Comparison of ENCODE assay signal across 21 cellular contexts in genomic region chrX:2387614-2388239, GRCh38.
DNase-seq lines count a peak whose midpoint lies in the region; ATAC-seq and TF ChIP-seq lines count a peak whose summit lies in the region.
"Had no signal": no experiment of that assay in that cellular context is flagged by ENCODE, and none has a peak within 500 bp of the region (broad histone marks: within the 10 kb centered on the region; RNA-seq: fewer than 3 reads in every experiment).

No MANE protein-coding gene starts in this region.

- H4K20me1 ChIP-seq in fibroblast of lung (ENCODE audit: control insufficient read depth, extremely low read depth, insufficient read depth, low read length): no peaks in the 10 kb centered on the region

- TF ChIP-seq CTCF in fibroblast of lung (conservative IDR thresholded peaks at IDR 0.05 in 1 of 2, IDR thresholded peaks at IDR 0.05 in 1 of 2; ENCODE audit: low read depth in 1 of 2, low read length in 2 of 2): no peak
- TF ChIP-seq CTCF in psoas muscle (IDR thresholded peaks at IDR 0.05): no peak

- no peak overlapping the region for H2AFZ ChIP-seq in fibroblast of lung (ENCODE audit: low read length)

- no peaks in the 10 kb centered on the region for H3K79me2 ChIP-seq in fibroblast of lung (ENCODE audit: control insufficient read depth, insufficient read depth, low read length)

- DNase-seq in EH (ENCODE audit: low read depth) (peak; percentile 50), NCI-H226 (peak; percentile 29), fibroblast of lung (ENCODE audit: low read depth in 2 of 2) (peak; percentile 15 to 62), psoas muscle (no peak), NCI-H1930 (lab: John Stamatoyannopoulos, UW) (no peak), SIG-M5 (lab: John Stamatoyannopoulos, UW) (no peak)
- DNase-seq: activated CD4-positive, CD25-positive, alpha-beta regulatory T cell treated with anti-CD3 and anti-CD28 coated beads, Interleukin-2, amount 50 U/mL, for 72 hours; activated T-cell treated with anti-CD3 and anti-CD28 coated beads, Interleukin-2, amount 50 U/mL, for 4 hours; BE2C; Caco-2; hippocampal formation; NCI-H1417; NCI-H524 treated with DMSO at 0.1 percent for 48 hours; occipital lobe; RPMI8226; stimulated activated naive CD4-positive, alpha-beta T cell; T1000; tibial artery had no signal

- ATAC-seq in psoas muscle: peak; percentile 36 to 54 (median 45)
- ATAC-seq in GM21576 (IDR thresholded peaks at IDR 0.05; ENCODE audit: unreplicated experiment): no peak
- ATAC-seq: activated naive CD4-positive, alpha-beta T cell treated with anti-CD3 and anti-CD28 coated beads, Interleukin-2, amount 50 U/mL, for 72 hours; activated T-cell treated with anti-CD3 and anti-CD28 coated beads, Interleukin-2, amount 50 U/mL, for 4 hours had no signal

- whole genome bisulfite sequencing in psoas muscle, 3 donors: 45 to 53% (median 49%) methylated on average over 6 of the region's 6 CpGs

- H3K9me3 ChIP-seq in fibroblast of lung (ENCODE audit: control insufficient read depth, insufficient read depth, low read depth, low read length) (no peaks in the 10 kb centered on the region), psoas muscle (peaks cover 9% of the 10 kb centered on the region)
- H3K9me3 ChIP-seq: BE2C had no signal

- H3K4me3 ChIP-seq in fibroblast of lung (replicated peaks in 1 of 4; ENCODE audit: control extremely low read depth in 1 of 4, insufficient read depth in 1 of 4, low read depth in 3 of 4, low read length in 4 of 4) (no peak overlapping the region), psoas muscle (no peak overlapping the region)
- H3K4me3 ChIP-seq: lung, tibial artery had no signal

- H3K4me1 ChIP-seq in fibroblast of lung (ENCODE audit: control insufficient read depth, extremely low read depth, insufficient read depth, low read length): no peaks in the 10 kb centered on the region
- H3K4me1 ChIP-seq in psoas muscle: peaks cover 11% of the 10 kb centered on the region
- H3K4me1 ChIP-seq: BE2C, Caco-2, tibial artery had no signal

- H3K36me3 ChIP-seq in fibroblast of lung (ENCODE audit: control insufficient read depth, insufficient read depth, low read length) (no peaks in the 10 kb centered on the region), psoas muscle (ENCODE audit: insufficient read depth in 1 of 2, low read depth in 1 of 2) (no peaks in the 10 kb centered on the region)
- H3K36me3 ChIP-seq: BE2C had no signal

- no peaks in the 10 kb centered on the region for H3K27me3 ChIP-seq in fibroblast of lung (ENCODE audit: control insufficient read depth, insufficient read depth, low read length)
- H3K27me3 ChIP-seq in psoas muscle (ENCODE audit: insufficient read depth in 3 of 3, low read length in 2 of 3): no peaks in the 10 kb centered on the region
- H3K27me3 ChIP-seq: BE2C, tibial artery had no signal

- no peak overlapping the region for H3K4me2 ChIP-seq in fibroblast of lung (ENCODE audit: extremely low read depth, insufficient read depth, low read length)

- intact Hi-C loops in psoas muscle (cut with DNase I): no loop called here

- H3K27ac ChIP-seq in fibroblast of lung (ENCODE audit: insufficient read depth, low read length) (no peak overlapping the region), psoas muscle (peak overlapping the region; percentile 77)
- H3K27ac ChIP-seq: tibial artery had no signal

- no peak overlapping the region for H3K9ac ChIP-seq in fibroblast of lung (ENCODE audit: insufficient read depth, low read length)

Comparison
In these comparisons a context has a peak if more than half of its experiments do, and no peak if none do; other contexts are left out.
1. DNase-seq: peak in EH (single experiment), NCI-H226 (single experiment) and fibroblast of lung (2 of 2); none in psoas muscle (0 of 2), NCI-H1930 (0 of 2) and SIG-M5 (single experiment).